In the genomic region with DNA sequence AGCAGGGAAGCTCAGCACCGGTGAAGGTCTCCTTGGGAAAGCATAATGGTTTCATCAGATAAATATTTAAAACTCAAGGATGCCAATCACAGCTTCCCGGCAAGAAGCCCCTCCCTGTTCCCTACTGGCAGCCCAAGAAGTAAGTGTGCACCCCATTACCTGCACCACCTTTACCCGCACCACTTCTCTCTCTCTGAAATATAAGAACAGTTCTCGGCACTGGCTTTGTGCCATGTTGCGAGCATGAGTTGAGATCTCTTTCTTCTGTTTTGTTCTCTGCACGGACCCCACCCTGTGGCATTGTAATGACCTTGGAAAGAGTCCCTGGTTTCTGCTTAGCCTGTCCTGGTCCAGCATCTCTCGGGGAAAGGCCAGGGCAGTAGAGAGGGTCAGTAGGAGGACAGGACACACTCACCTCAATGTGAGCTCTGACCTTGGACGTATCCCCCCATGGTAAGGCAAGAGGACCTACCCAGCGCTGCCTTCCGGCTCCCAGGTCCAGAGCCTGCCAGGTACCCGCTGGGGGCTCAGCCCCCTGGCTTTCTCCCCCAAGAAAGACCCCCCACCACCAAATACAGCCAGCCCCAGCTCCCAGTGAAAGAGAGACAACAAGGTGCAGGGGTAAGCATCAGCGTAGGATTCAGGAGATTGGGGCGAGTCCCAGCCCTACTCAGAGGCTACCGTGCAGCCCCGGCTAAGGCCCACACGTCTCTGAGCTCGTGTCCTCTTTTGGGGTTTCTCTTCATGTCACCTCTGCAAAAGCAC, we compare ENCODE assay signal across 18 cellular contexts.
"Had no signal": no experiment of that assay in that cellular context is flagged by ENCODE, and none has a peak within 500 bp of the region (broad histone marks: within the 10 kb centered on the region; RNA-seq: fewer than 3 reads in every experiment).

No MANE protein-coding gene starts in this region.

- H3K9me3 ChIP-seq: mucosa of descending colon, ovary, suprapubic skin, tibial nerve had no signal

- H3K36me3 Mint-ChIP-seq: naive thymus-derived CD8-positive, alpha-beta T cell had no signal

- DNase-seq: endodermal cell; erythroblast; foreskin keratinocyte; mammary epithelial cell; mucosa of descending colon; right cardiac atrium; small intestine; stimulated activated CD4-positive, alpha-beta T cell treated with anti-CD3 and anti-CD28 coated beads, Interleukin-12 subunit alpha, Interleukin-12 subunit beta, amount 100 ng/mL, for 4 hours; stimulated activated naive CD4-positive, alpha-beta T cell had no signal

- ATAC-seq: foreskin keratinocyte; mucosa of descending colon; naive thymus-derived CD8-positive, alpha-beta T cell; right cardiac atrium had no signal

- H3K4me1 ChIP-seq: foreskin keratinocyte, suprapubic skin had no signal

- H3K4me3 ChIP-seq: hepatocyte, mucosa of descending colon, ovary, suprapubic skin, tibial nerve had no signal

- H3K36me3 ChIP-seq: ovary, suprapubic skin, tibial nerve had no signal

- H3K4me3 Mint-ChIP-seq: central memory CD8-positive, alpha-beta T cell; dendritic cell treated with granulocyte-macrophage colony-stimulating factor and Interleukin-4, amounts not matched to agents 40 ng/mL and 50 ng/mL, for 4 days; endodermal cell; naive thymus-derived CD8-positive, alpha-beta T cell had no signal

- H3K4me1 Mint-ChIP-seq: central memory CD8-positive, alpha-beta T cell; naive thymus-derived CD8-positive, alpha-beta T cell had no signal

- H3K27me3 ChIP-seq: hepatocyte, ovary, suprapubic skin, tibial nerve had no signal

- H3K27me3 Mint-ChIP-seq: dendritic cell treated with granulocyte-macrophage colony-stimulating factor and Interleukin-4, amounts not matched to agents 40 ng/mL and 50 ng/mL, for 4 days had no signal

- H3K27ac Mint-ChIP-seq: dendritic cell treated with granulocyte-macrophage colony-stimulating factor and Interleukin-4, amounts not matched to agents 40 ng/mL and 50 ng/mL, for 4 days; endodermal cell; naive thymus-derived CD8-positive, alpha-beta T cell had no signal

- H3K9me3 Mint-ChIP-seq: central memory CD8-positive, alpha-beta T cell; dendritic cell treated with granulocyte-macrophage colony-stimulating factor and Interleukin-4, amounts not matched to agents 40 ng/mL and 50 ng/mL, for 4 days; endodermal cell had no signal

- H3K27ac ChIP-seq: foreskin keratinocyte, hepatocyte, ovary, suprapubic skin had no signal

- FAIRE-seq: colon, endothelial cell of umbilical vein, small intestine had no signal
